Comparison of ENCODE assay signal across 23 cellular contexts in genomic region chr12:52552055-52552454, GRCh38. TPM values are rescaled to one million over a fixed set of nuclear protein-coding genes. Genes with fewer than 3 reads are reported as not detected.
"Had no signal": no experiment of that assay in that cellular context is flagged by ENCODE, and none has a peak within 500 bp of the region (broad histone marks: within the 10 kb centered on the region; RNA-seq: fewer than 3 reads in every experiment).

No MANE protein-coding gene starts in this region.

- H3K27me3 ChIP-seq: tibial artery had no signal

- H3K27ac ChIP-seq: tibial artery had no signal

- DNase-seq: activated CD4-positive, alpha-beta T cell treated with anti-CD3 and anti-CD28 coated beads for 4 hours; activated CD4-positive, alpha-beta T cell treated with anti-CD3 and anti-CD28 coated beads, Interleukin-2, amount 50 U/mL, for 48 hours; activated CD4-positive, CD25-positive, alpha-beta regulatory T cell; activated CD8-positive, alpha-beta memory T cell treated with anti-CD3 and anti-CD28 coated beads, Interleukin-2, amount 50 U/mL, for 48 hours; activated naive CD4-positive, alpha-beta T cell treated with Interleukin-2 at 50 U/mL for 16 hours; activated naive CD8-positive, alpha-beta T cell treated with anti-CD3 and anti-CD28 coated beads for 36 hours; activated T-cell treated with anti-CD3 and anti-CD28 coated beads, Interleukin-2, amount 50 U/mL, for 4 hours; cortex of kidney; endodermal cell; hippocampal formation; mesenchymal stem cell; naive thymus-derived CD4-positive, alpha-beta T cell; occipital lobe; retina; stimulated activated CD4-positive, alpha-beta T cell treated with anti-CD3 and anti-CD28 coated beads, Interleukin-4, amount 100 ng/mL, for 24 hours; stimulated activated naive CD4-positive, alpha-beta T cell treated with Interleukin-2 at 50 U/mL for 16 hours; T-helper 17 cell had no signal

- ATAC-seq: activated T-cell treated with anti-CD3 and anti-CD28 coated beads, Interleukin-2, amount 50 U/mL, for 4 hours; naive thymus-derived CD4-positive, alpha-beta T cell; T-helper 17 cell had no signal

- H3K4me3 ChIP-seq: tibial artery had no signal

- H3K9me3 ChIP-seq: tibial artery had no signal

- H3K36me3 ChIP-seq: tibial artery had no signal

RNA-seq across cellular contexts. Expression of gene KRT71, which starts 0.9 kb away (rescaled TPM):
- total RNA-seq: activated CD8-positive, alpha-beta memory T cell treated with anti-CD3 and anti-CD28 coated beads for 36 hours; activated naive CD8-positive, alpha-beta T cell treated with anti-CD3 and anti-CD28 coated beads for 36 hours; activated T-cell treated with anti-CD3 and anti-CD28 coated beads, Interleukin-2, amount 50 U/mL, for 4 hours; bronchial epithelial cell; endodermal cell; fibroblast of villous mesenchyme; naive thymus-derived CD4-positive, alpha-beta T cell; neural crest cell; occipital lobe; posterior vena cava; T-helper 17 cell had no signal
- polyA plus RNA-seq: naive thymus-derived CD4-positive, alpha-beta T cell had no signal

RNA-seq across cellular contexts. Expression of gene KRT74, which starts 21.6 kb away (rescaled TPM):
- total RNA-seq: activated CD8-positive, alpha-beta memory T cell treated with anti-CD3 and anti-CD28 coated beads for 36 hours; activated naive CD8-positive, alpha-beta T cell treated with anti-CD3 and anti-CD28 coated beads for 36 hours; activated T-cell treated with anti-CD3 and anti-CD28 coated beads, Interleukin-2, amount 50 U/mL, for 4 hours; bronchial epithelial cell; endodermal cell; fibroblast of villous mesenchyme; neural crest cell; occipital lobe; posterior vena cava; T-helper 17 cell had no signal
- polyA plus RNA-seq: naive thymus-derived CD4-positive, alpha-beta T cell had no signal

RNA-seq across cellular contexts. Expression of gene KRT5, which starts 31.9 kb away (rescaled TPM):
- total RNA-seq: activated CD8-positive, alpha-beta memory T cell treated with anti-CD3 and anti-CD28 coated beads for 36 hours; activated naive CD8-positive, alpha-beta T cell treated with anti-CD3 and anti-CD28 coated beads for 36 hours; activated T-cell treated with anti-CD3 and anti-CD28 coated beads, Interleukin-2, amount 50 U/mL, for 4 hours; endodermal cell; neural crest cell; posterior vena cava; T-helper 17 cell had no signal
- polyA plus RNA-seq: naive thymus-derived CD4-positive, alpha-beta T cell had no signal

RNA-seq across cellular contexts. Expression of gene KRT72, which starts 49.2 kb away (rescaled TPM):
- total RNA-seq: activated CD8-positive, alpha-beta memory T cell treated with anti-CD3 and anti-CD28 coated beads for 36 hours; bronchial epithelial cell; endodermal cell; fibroblast of villous mesenchyme; neural crest cell; occipital lobe; posterior vena cava had no signal

RNA-seq across cellular contexts. Expression of gene KRT6A, which starts 59.0 kb away (rescaled TPM):
- total RNA-seq: activated CD8-positive, alpha-beta memory T cell treated with anti-CD3 and anti-CD28 coated beads for 36 hours; activated naive CD8-positive, alpha-beta T cell treated with anti-CD3 and anti-CD28 coated beads for 36 hours; activated T-cell treated with anti-CD3 and anti-CD28 coated beads, Interleukin-2, amount 50 U/mL, for 4 hours; endodermal cell; fibroblast of villous mesenchyme; naive thymus-derived CD4-positive, alpha-beta T cell; neural crest cell; posterior vena cava; T-helper 17 cell had no signal
- polyA plus RNA-seq: naive thymus-derived CD4-positive, alpha-beta T cell had no signal
